12 cellular contexts compared by ENCODE assay signal in genomic region chrX:155662297-155662696, GRCh38. TPM values are rescaled to one million over a fixed set of nuclear protein-coding genes. Genes with fewer than 3 reads are reported as not detected.
DNase-seq lines count a peak whose midpoint lies in the region; ATAC-seq and TF ChIP-seq lines count a peak whose summit lies in the region.
"Had no signal": no experiment of that assay in that cellular context is flagged by ENCODE, and none has a peak within 500 bp of the region (broad histone marks: within the 10 kb centered on the region; RNA-seq: fewer than 3 reads in every experiment).

No MANE protein-coding gene starts in this region.

- H3K9me3 Mint-ChIP-seq in activated CD8-positive, alpha-beta T cell treated with anti-CD3 and anti-CD28 coated beads for 36 hours, result peaks cover 10% of the 10 kb centered on the region

- POLR2A ChIA-PET in BJ (lab: Charles Lee) (no interaction called here), HEK293 (lab: Yijun Ruan, JAX) (no interaction called here)
- POLR2A ChIA-PET in activated CD8-positive, alpha-beta T cell treated with anti-CD3 and anti-CD28 coated beads for 36 hours (lab: Charles Lee), result no interaction called here

- H3K27me3 ChIP-seq in BJ (ENCODE audit: control insufficient read depth, insufficient read depth, low read length) (no peaks in the 10 kb centered on the region), WERI-Rb-1 (ENCODE audit: insufficient read depth, low read depth, severe bottlenecking) (peaks cover 8% of the 10 kb centered on the region), kidney epithelial cell (ENCODE audit: control insufficient read depth, insufficient read depth, low read length) (no peaks in the 10 kb centered on the region)

- 0 out of 2 replicates have a peak, but pooled peaks have one; percentile 15 for TF ChIP-seq CTCF in BJ (IDR thresholded peaks at IDR 0.05; ENCODE audit: insufficient read depth, low read depth, low read length)
- TF ChIP-seq CTCF in HEK293 (tag by site-specific recombination; IDR thresholded peaks at IDR 0.05), result no peak
- TF ChIP-seq CTCF in WERI-Rb-1 (IDR thresholded peaks at IDR 0.05; ENCODE audit: low read depth, low read length), result peak; percentile 76
- TF ChIP-seq CTCF in kidney epithelial cell (IDR thresholded peaks at IDR 0.05; ENCODE audit: insufficient read depth, low read length, poor library complexity, severe bottlenecking), result peak; percentile 27
- no peak for TF ChIP-seq CTCF in GM10266 (IDR thresholded peaks at IDR 0.05; ENCODE audit: control insufficient read depth, insufficient read depth, low read depth, missing control alignments)
- TF ChIP-seq CTCF in activated CD8-positive, alpha-beta T cell treated with anti-CD3 and anti-CD28 coated beads for 36 hours (IDR thresholded peaks at IDR 0.05), result no peak

- H3K9me3 ChIP-seq in HEK293 (ENCODE audit: control insufficient read depth, insufficient read depth, low read depth, low read length), result no peaks in the 10 kb centered on the region; the same call in 1 of the 2 replicates
- no peaks in the 10 kb centered on the region for H3K9me3 ChIP-seq in WERI-Rb-1 (ENCODE audit: severe bottlenecking)

- no peak overlapping the region for H3K27ac ChIP-seq in HEK293 (ENCODE audit: extremely low read depth, low read depth, low read length)
- H3K27ac ChIP-seq in WERI-Rb-1, result no peak overlapping the region

- intact Hi-C loops in activated CD8-positive, alpha-beta T cell treated with anti-CD3 and anti-CD28 coated beads for 36 hours (cut with micrococcal nuclease), result no loop called here

- H3K27me3 Mint-ChIP-seq in activated CD8-positive, alpha-beta T cell treated with anti-CD3 and anti-CD28 coated beads for 36 hours, result no peaks in the 10 kb centered on the region

- no peaks in the 10 kb centered on the region for H3K4me1 ChIP-seq in HEK293 (ENCODE audit: control insufficient read depth, insufficient read depth, low read length)

- H3K4me3 ChIP-seq in BJ (ENCODE audit: low read depth, low read length) (no peak overlapping the region), HEK293 (ENCODE audit: low read depth, low read length) (no peak overlapping the region), WERI-Rb-1 (ENCODE audit: low read depth, low read length) (no peak overlapping the region), kidney epithelial cell (ENCODE audit: low read depth, low read length) (no peak overlapping the region)

- H3K36me3 ChIP-seq in BJ (ENCODE audit: control insufficient read depth, insufficient read depth, low read length), result no peaks in the 10 kb centered on the region
- no peaks in the 10 kb centered on the region for H3K36me3 ChIP-seq in HEK293 (ENCODE audit: control insufficient read depth in 2 of 2, insufficient read depth in 1 of 2, low read length in 2 of 2)
- no peaks in the 10 kb centered on the region for H3K36me3 ChIP-seq in WERI-Rb-1
- H3K36me3 ChIP-seq in kidney epithelial cell (ENCODE audit: control insufficient read depth, insufficient read depth, low read length), result no peaks in the 10 kb centered on the region

- H3K36me3 Mint-ChIP-seq in activated CD8-positive, alpha-beta T cell treated with anti-CD3 and anti-CD28 coated beads for 36 hours (ENCODE audit: low read depth), result no peaks in the 10 kb centered on the region

- CTCF ChIA-PET in BJ (lab: Yijun Ruan, JAX) (no interaction called here), HEK293 (lab: Yijun Ruan, JAX) (interaction anchor here (1.3 to 1.5 kb wide), 2 partner anchors 14 to 24 kb away, joined by 3 to 5 read pairs; no protein-coding TSS in a partner anchor)
- CTCF ChIA-PET in activated CD8-positive, alpha-beta T cell treated with anti-CD3 and anti-CD28 coated beads for 36 hours (lab: Charles Lee), result no interaction called here

- DNase-seq in BJ (ENCODE audit: low read depth) (no peak), WERI-Rb-1 (no peak), kidney epithelial cell (ENCODE audit: low read depth) (no peak), GM10266 (ENCODE audit: extremely low spot score) (no peak), ecto neural progenitor cell (ENCODE audit: low spot score) (no peak)
- no peak for DNase-seq in activated CD4-positive, CD25-positive, alpha-beta regulatory T cell (lab: John Stamatoyannopoulos, UW)
- DNase-seq in activated CD8-positive, alpha-beta T cell treated with anti-CD3 and anti-CD28 coated beads for 36 hours, result no peak
- DNase-seq: activated CD4-positive, alpha-beta T cell treated with anti-CD3 and anti-CD28 coated beads for 4 hours; activated naive CD4-positive, alpha-beta T cell treated with Interleukin-2 at 50 U/mL for 16 hours; COR-L47; cortex of kidney had no signal

- no peak for ATAC-seq in activated CD8-positive, alpha-beta T cell treated with anti-CD3 and anti-CD28 coated beads for 36 hours

- H3K4me1 Mint-ChIP-seq in activated CD8-positive, alpha-beta T cell treated with anti-CD3 and anti-CD28 coated beads for 36 hours (ENCODE audit: low read depth), result no peaks in the 10 kb centered on the region

- no peak overlapping the region for H3K27ac Mint-ChIP-seq in activated CD8-positive, alpha-beta T cell treated with anti-CD3 and anti-CD28 coated beads for 36 hours

- H3K4me3 Mint-ChIP-seq in activated CD8-positive, alpha-beta T cell treated with anti-CD3 and anti-CD28 coated beads for 36 hours, result no peak overlapping the region

TF ChIP-seq in HEK293, 187 proteins besides CTCF, POLR2A, EP300 and RAD21:
- TF ChIP-seq ZNF654 (tag by site-specific recombination; IDR thresholded peaks at IDR 0.05; ENCODE audit: low read depth), result peak; percentile 46
- no peak for TF ChIP-seq ZNF555 (tag by site-specific recombination; conservative IDR thresholded peaks at IDR 0.05)

RNA-seq across cellular contexts. Expression of gene TMLHE, which starts 49.5 kb away (rescaled TPM):
- polyA plus RNA-seq in BJ (2011; rRNA removed), result 14.5 and 16.8 TPM in 2 replicates
- polyA minus RNA-seq in BJ (2011; rRNA and poly(A)+ RNA removed), result 29.2 and 29.7 TPM in 2 replicates
- 6.9 and 14.9 TPM in 2 replicates for total RNA-seq in kidney epithelial cell
- 10 to 100 TPM; 11.1 to 11.9 TPM for total RNA-seq in activated CD8-positive, alpha-beta T cell treated with anti-CD3 and anti-CD28 coated beads for 36 hours

RNA-seq across cellular contexts. Expression of gene SPRY3, which starts 49.9 kb away (rescaled TPM):
- polyA plus RNA-seq in BJ (2011; rRNA removed), result 0.43 and 0.69 TPM in 2 replicates
- 0.72 and 0.85 TPM in 2 replicates for polyA minus RNA-seq in BJ (2011; rRNA and poly(A)+ RNA removed)
- total RNA-seq in kidney epithelial cell, result 0.29 and 1.1 TPM in 2 replicates
- total RNA-seq in activated CD8-positive, alpha-beta T cell treated with anti-CD3 and anti-CD28 coated beads for 36 hours, result under 1 TPM; 0.09 to 0.16 TPM

Comparison
In these comparisons a context has a peak if more than half of its experiments do, and no peak if none do; other contexts are left out.
1. CTCF ChIP-seq: peak in BJ (single experiment), WERI-Rb-1 (single experiment) and kidney epithelial cell (single experiment); none in HEK293 (single experiment), GM10266 (single experiment) and activated CD8-positive, alpha-beta T cell treated with anti-CD3 and anti-CD28 coated beads for 36 hours (single experiment).